Comparison of ENCODE assay signal across 13 cellular contexts in the genomic region with DNA sequence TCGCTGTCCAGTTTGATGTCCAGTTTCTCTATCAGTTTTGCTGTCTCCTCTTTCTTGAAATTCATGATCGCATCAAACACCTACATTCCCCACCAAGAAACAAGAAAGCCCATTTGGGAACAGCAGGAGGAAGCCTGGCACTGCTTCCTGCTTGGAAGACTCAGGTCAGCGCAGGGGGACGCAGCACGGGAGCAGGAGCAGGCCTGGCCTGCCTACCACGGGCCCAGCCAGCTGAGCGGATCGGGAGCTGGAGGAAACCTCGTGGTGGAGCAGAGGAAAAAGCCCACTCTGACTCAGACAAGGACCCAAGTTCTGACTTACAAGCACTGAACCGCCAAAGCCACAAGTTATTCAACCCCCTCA. TPM values are rescaled to one million over a fixed set of nuclear protein-coding genes. Genes with fewer than 3 reads are reported as not detected.
DNase-seq lines count a peak whose midpoint lies in the region; ATAC-seq, FAIRE-seq and TF ChIP-seq lines count a peak whose summit lies in the region.
"Had no signal": no experiment of that assay in that cellular context is flagged by ENCODE, and none has a peak within 500 bp of the region (broad histone marks: within the 10 kb centered on the region; RNA-seq: fewer than 3 reads in every experiment).

No MANE protein-coding gene starts in this region.

- H3K27ac ChIP-seq in mammary epithelial cell (ENCODE audit: insufficient read depth, low read depth, low read length) (no peak overlapping the region), keratinocyte (ENCODE audit: control insufficient read depth, insufficient read depth, low read length) (no peak overlapping the region)

- BruUV-seq in MCF 10A (replicated peaks; lab: Mats Ljungman, UMichigan) (no TSS peak), mammary epithelial cell (replicated peaks; lab: Mats Ljungman, UMichigan) (no TSS peak)

- dilution Hi-C loops in mammary epithelial cell (cut with HindIII; ENCODE audit: low sequenced_read_pairs): loop anchor here (5.0 kb wide), 5 partner anchors 34 to 221 kb away; no protein-coding TSS in a partner anchor
- dilution Hi-C loops in keratinocyte (cut with MboI; ENCODE audit: extremely low pct_ligation_motif_present, low sequenced_read_pairs): no loop called here

- peaks cover 49% of the 10 kb centered on the region for H3K4me1 ChIP-seq in mammary epithelial cell (ENCODE audit: insufficient read depth, low read length)
- peaks cover 27% of the 10 kb centered on the region for H3K4me1 ChIP-seq in keratinocyte (ENCODE audit: control insufficient read depth, extremely low read depth, insufficient read depth, low read length)

- H2AFZ ChIP-seq in mammary epithelial cell (ENCODE audit: low read depth, low read length): no peak overlapping the region
- H2AFZ ChIP-seq in keratinocyte (ENCODE audit: control insufficient read depth, low read length): no peak overlapping the region

- H3K4me3 ChIP-seq in mammary epithelial cell (replicated peaks in 1 of 3; ENCODE audit: insufficient read depth in 1 of 3, low read depth in 2 of 3, low read length in 3 of 3) (no peak overlapping the region), keratinocyte (ENCODE audit: control insufficient read depth in 2 of 3, extremely low read depth in 1 of 3, insufficient read depth in 2 of 3, low read depth in 1 of 3, low read length in 3 of 3) (no peak overlapping the region)
- H3K4me3 ChIP-seq: esophagus muscularis mucosa had no signal

- intact Hi-C loops in MCF 10A (cut with micrococcal nuclease): no loop called here
- intact Hi-C loops in mammary epithelial cell (cut with micrococcal nuclease): no loop called here
- intact Hi-C loops in activated B cell treated with CpG ODN at 0.5 μM for 24 hours (cut with micrococcal nuclease): loop anchor here (10.0 kb wide), 1 partner anchor 423 kb away; the partner anchor contains the start of genes CHAF1A and SH3GL1

- no peak for FAIRE-seq in keratinocyte (lab: Jason Lieb, UNC)

- H3K36me3 Mint-ChIP-seq in MCF 10A (ENCODE audit: insufficient read depth, unreplicated experiment) (peaks cover 92% of the 10 kb centered on the region), activated B cell treated with CpG ODN at 0.5 μM for 24 hours (ENCODE audit: low read depth) (peaks cover 83% of the 10 kb centered on the region)
- peaks cover 68 to 73% of the 10 kb centered on the region in 2 donors for H3K36me3 Mint-ChIP-seq in stimulated activated naive B cell treated with anti-CD40 and anti-IgM and Interleukin-4, amounts not matched to agents 10 μg/mL and 1 μg/mL and 100 μg/mL, for 72 hours
- H3K36me3 Mint-ChIP-seq in activated CD8-positive, alpha-beta memory T cell treated with anti-CD3 and anti-CD28 coated beads, Interleukin-2, amount 10 ng/mL, durations not matched to agents 7 days and 5 days: peaks cover 71% of the 10 kb centered on the region

- H3K9me1 ChIP-seq in keratinocyte (ENCODE audit: control insufficient read depth, extremely low read depth, insufficient read depth, low read length): peaks cover 11% of the 10 kb centered on the region

- H3K9me3 ChIP-seq in mammary epithelial cell (replicated peaks; ENCODE audit: insufficient read depth, low read length) (no peaks in the 10 kb centered on the region), keratinocyte (ENCODE audit: control insufficient read depth, low read depth, low read length) (no peaks in the 10 kb centered on the region)
- H3K9me3 ChIP-seq: esophagus muscularis mucosa had no signal

- H3K4me3 Mint-ChIP-seq in MCF 10A (ENCODE audit: unreplicated experiment) (no peak overlapping the region), activated B cell treated with CpG ODN at 0.5 μM for 24 hours (no peak overlapping the region)
- H3K4me3 Mint-ChIP-seq in stimulated activated naive B cell treated with anti-CD40 and anti-IgM and Interleukin-4, amounts not matched to agents 10 μg/mL and 1 μg/mL and 100 μg/mL, for 72 hours: peak overlapping the region; percentile 46 to 56
- no peak overlapping the region for H3K4me3 Mint-ChIP-seq in activated CD8-positive, alpha-beta memory T cell treated with anti-CD3 and anti-CD28 coated beads, Interleukin-2, amount 10 ng/mL, durations not matched to agents 7 days and 5 days

- H3K4me2 ChIP-seq in mammary epithelial cell (ENCODE audit: insufficient read depth, low read depth, low read length): no peak overlapping the region
- H3K4me2 ChIP-seq in keratinocyte (ENCODE audit: control insufficient read depth, extremely low read depth, insufficient read depth, low read depth, low read length): no peak overlapping the region

- H3K9me3 Mint-ChIP-seq in MCF 10A (ENCODE audit: unreplicated experiment) (no peaks in the 10 kb centered on the region), activated B cell treated with CpG ODN at 0.5 μM for 24 hours (no peaks in the 10 kb centered on the region)
- H3K9me3 Mint-ChIP-seq in stimulated activated naive B cell treated with anti-CD40 and anti-IgM and Interleukin-4, amounts not matched to agents 10 μg/mL and 1 μg/mL and 100 μg/mL, for 72 hours: no peaks in the 10 kb centered on the region
- H3K9me3 Mint-ChIP-seq in activated CD8-positive, alpha-beta memory T cell treated with anti-CD3 and anti-CD28 coated beads, Interleukin-2, amount 10 ng/mL, durations not matched to agents 7 days and 5 days (ENCODE audit: low read depth): no peaks in the 10 kb centered on the region

- H4K20me1 ChIP-seq in mammary epithelial cell (ENCODE audit: insufficient read depth, low read length) (peaks cover 65% of the 10 kb centered on the region), keratinocyte (ENCODE audit: control insufficient read depth, extremely low read depth, insufficient read depth, low read length) (peaks cover 89% of the 10 kb centered on the region)

- POLR2A ChIA-PET in MCF 10A (lab: Yijun Ruan, JAX) (interaction anchor here (8.9 kb wide), 1 partner anchor 11 kb away, joined by 245 read pairs; the partner anchor contains the start of gene DAPK3), activated B cell treated with CpG ODN at 0.5 μM for 24 hours (lab: Charles Lee) (interaction anchor here (4.7 kb wide), 1 partner anchor 10 kb away, joined by 33 read pairs; the partner anchor contains the start of gene DAPK3)

- no peaks in the 10 kb centered on the region for H3K27me3 Mint-ChIP-seq in MCF 10A (ENCODE audit: insufficient read depth, unreplicated experiment)
- H3K27me3 Mint-ChIP-seq in activated B cell treated with CpG ODN at 0.5 μM for 24 hours: no peaks in the 10 kb centered on the region
- H3K27me3 Mint-ChIP-seq in stimulated activated naive B cell treated with anti-CD40 and anti-IgM and Interleukin-4, amounts not matched to agents 10 μg/mL and 1 μg/mL and 100 μg/mL, for 72 hours: no peaks in the 10 kb centered on the region
- H3K27me3 Mint-ChIP-seq in activated CD8-positive, alpha-beta memory T cell treated with anti-CD3 and anti-CD28 coated beads, Interleukin-2, amount 10 ng/mL, durations not matched to agents 7 days and 5 days: no peaks in the 10 kb centered on the region

- no peak for DNase-seq in MCF 10A (ENCODE audit: unreplicated experiment)
- no peak for DNase-seq in mammary epithelial cell
- no peak for DNase-seq in activated B cell treated with CpG ODN at 0.5 μM for 24 hours
- DNase-seq in keratinocyte (ENCODE audit: low read depth, low spot score): peak; percentile 41
- no peak for DNase-seq in stimulated activated naive B cell treated with anti-CD40 and anti-IgM and Interleukin-4, amounts not matched to agents 10 μg/mL and 1 μg/mL and 100 μg/mL, for 72 hours
- no peak for DNase-seq in activated CD8-positive, alpha-beta memory T cell treated with anti-CD3 and anti-CD28 coated beads, Interleukin-2, amount 50 U/mL, for 4 hours
- DNase-seq in activated CD8-positive, alpha-beta memory T cell treated with anti-CD3 and anti-CD28 coated beads, Interleukin-2, amount 10 ng/mL, durations not matched to agents 7 days and 5 days: no peak
- DNase-seq in NCI-H524 treated with DMSO at 0.1 percent for 48 hours (lab: John Stamatoyannopoulos, UW): no peak
- DNase-seq: NCI-H2171 treated with DMSO at 0.1 percent for 48 hours, occipital lobe had no signal

- TF ChIP-seq CTCF in MCF 10A (IDR thresholded peaks at IDR 0.05; ENCODE audit: unreplicated experiment) (no peak), mammary epithelial cell (conservative IDR thresholded peaks at IDR 0.05 in 1 of 2, IDR thresholded peaks at IDR 0.05 in 1 of 2; ENCODE audit: extremely low read depth in 1 of 2, insufficient read depth in 1 of 2, low read depth in 1 of 2, low read length in 2 of 2) (no peak), activated B cell treated with CpG ODN at 0.5 μM for 24 hours (IDR thresholded peaks at IDR 0.05) (no peak), keratinocyte (optimal IDR thresholded peaks at IDR 0.05 in 1 of 3, IDR thresholded peaks at IDR 0.05 in 1 of 3, conservative IDR thresholded peaks at IDR 0.05 in 1 of 3; ENCODE audit: extremely low read depth in 1 of 3, insufficient read depth in 2 of 3, low read length in 3 of 3) (no peak)

- H3K79me2 ChIP-seq in mammary epithelial cell (ENCODE audit: insufficient read depth, low read length): peaks cover 89% of the 10 kb centered on the region
- peaks cover 86% of the 10 kb centered on the region for H3K79me2 ChIP-seq in keratinocyte (ENCODE audit: control insufficient read depth, insufficient read depth, low read length)

- 88% methylated on average over 8 of the region's 10 CpGs for WGBS in mammary epithelial cell (ENCODE audit: low coverage, missing lambda C conversion rate)

- H3K27me3 ChIP-seq in mammary epithelial cell (ENCODE audit: insufficient read depth, low read length): no peaks in the 10 kb centered on the region
- H3K27me3 ChIP-seq in keratinocyte (ENCODE audit: control insufficient read depth, extremely low read depth, insufficient read depth, low read length): no peaks in the 10 kb centered on the region
- H3K27me3 ChIP-seq: esophagus muscularis mucosa had no signal

- H3K4me1 Mint-ChIP-seq in MCF 10A (ENCODE audit: insufficient read depth, unreplicated experiment) (peaks cover 24% of the 10 kb centered on the region), activated B cell treated with CpG ODN at 0.5 μM for 24 hours (peaks cover 47% of the 10 kb centered on the region)
- H3K4me1 Mint-ChIP-seq in stimulated activated naive B cell treated with anti-CD40 and anti-IgM and Interleukin-4, amounts not matched to agents 10 μg/mL and 1 μg/mL and 100 μg/mL, for 72 hours: peaks cover 39 to 60% of the 10 kb centered on the region in 2 donors
- peaks cover 51% of the 10 kb centered on the region for H3K4me1 Mint-ChIP-seq in activated CD8-positive, alpha-beta memory T cell treated with anti-CD3 and anti-CD28 coated beads, Interleukin-2, amount 10 ng/mL, durations not matched to agents 7 days and 5 days

- H3K36me3 ChIP-seq in mammary epithelial cell (ENCODE audit: insufficient read depth, low read length) (peaks cover 60% of the 10 kb centered on the region), keratinocyte (ENCODE audit: control insufficient read depth in 2 of 2, extremely low read depth in 1 of 2, insufficient read depth in 2 of 2, low read length in 2 of 2) (peaks cover 70 to 80% of the 10 kb centered on the region in 2 experiments)

- no peak for ATAC-seq in activated B cell treated with CpG ODN at 0.5 μM for 24 hours (ENCODE audit: low read depth)
- no peak for ATAC-seq in stimulated activated naive B cell treated with anti-CD40 and anti-IgM and Interleukin-4, amounts not matched to agents 10 μg/mL and 1 μg/mL and 100 μg/mL, for 72 hours (replicated peaks)
- no peak for ATAC-seq in activated CD8-positive, alpha-beta memory T cell treated with anti-CD3 and anti-CD28 coated beads, Interleukin-2, amount 10 ng/mL, durations not matched to agents 7 days and 5 days

- in situ Hi-C loops in mammary epithelial cell (cut with MboI; ENCODE audit: low sequenced_read_pairs in 2 of 2): loop anchor here in 1 of 2 donors (10.0 kb wide), 1 partner anchor 223 kb away; no protein-coding TSS in a partner anchor

- no peak overlapping the region for H3K9ac ChIP-seq in mammary epithelial cell (ENCODE audit: insufficient read depth, low read length)
- no peak overlapping the region for H3K9ac ChIP-seq in keratinocyte (ENCODE audit: control insufficient read depth, extremely low read depth, insufficient read depth, low read length)

- CTCF ChIA-PET in MCF 10A (lab: Yijun Ruan, JAX) (interaction anchor here (0.9 kb wide), 1 partner anchor 158 kb away, joined by 5 read pairs; no protein-coding TSS in a partner anchor), mammary epithelial cell (lab: Charles Lee; ENCODE audit: low non-redundant PET) (no interaction called here), activated B cell treated with CpG ODN at 0.5 μM for 24 hours (lab: Charles Lee) (no interaction called here)
- CTCF ChIA-PET in activated CD8-positive, alpha-beta memory T cell treated with anti-CD3 and anti-CD28 coated beads, Interleukin-2, amount 10 ng/mL, durations not matched to agents 7 days and 5 days (lab: Charles Lee): no interaction called here

- H3K27ac Mint-ChIP-seq in MCF 10A (ENCODE audit: low read depth, unreplicated experiment) (peak overlapping the region; percentile 46), activated B cell treated with CpG ODN at 0.5 μM for 24 hours (peak overlapping the region; percentile 59)
- peak overlapping the region; percentile 92 for H3K27ac Mint-ChIP-seq in stimulated activated naive B cell treated with anti-CD40 and anti-IgM and Interleukin-4, amounts not matched to agents 10 μg/mL and 1 μg/mL and 100 μg/mL, for 72 hours
- no peak overlapping the region for H3K27ac Mint-ChIP-seq in activated CD8-positive, alpha-beta memory T cell treated with anti-CD3 and anti-CD28 coated beads, Interleukin-2, amount 10 ng/mL, durations not matched to agents 7 days and 5 days

RNA-seq across cellular contexts. Expression of gene EEF2, which starts 3.9 kb away (rescaled TPM):
- total RNA-seq in MCF 10A (2022) (2,296 and 3,126 TPM in 2 replicates), mammary epithelial cell (1,000 to 10,000 TPM; 2,299 to 2,969 TPM), activated B cell treated with CpG ODN at 0.5 μM for 24 hours (2,958 and 3,229 TPM in 2 replicates)
- polyA plus RNA-seq in mammary epithelial cell (1,137 TPM), keratinocyte (884 to 1,193 TPM (median 1,022 TPM) in 3 replicates)
- polyA minus RNA-seq in mammary epithelial cell (1,027 TPM), keratinocyte (880 to 1,449 TPM (median 1,221 TPM) in 3 replicates)
- polyA plus RNA-seq in keratinocyte (2011; ENCODE audit: low read depth): 6,584 TPM
- polyA plus RNA-seq in keratinocyte (2011; cell fraction: cytosol; rRNA removed): 621 and 1,440 TPM in 2 replicates
- 422 and 581 TPM in 2 replicates for polyA plus RNA-seq in keratinocyte (2011; cell fraction: nucleus; rRNA removed)
- 2,384 and 2,702 TPM in 2 replicates for polyA plus RNA-seq in keratinocyte (2012; ENCODE audit: low replicate concordance)
- polyA minus RNA-seq in keratinocyte (2011; cell fraction: cytosol; rRNA and poly(A)+ RNA removed): 2,791 TPM
- polyA minus RNA-seq in keratinocyte (2011; cell fraction: nucleus; rRNA and poly(A)+ RNA removed): 560 and 618 TPM in 2 replicates
- 1,000 to 10,000 TPM; 1,382 to 1,952 TPM for total RNA-seq in activated CD8-positive, alpha-beta memory T cell treated with anti-CD3 and anti-CD28 coated beads, Interleukin-2, amount 10 ng/mL, durations not matched to agents 7 days and 5 days

RNA-seq across cellular contexts. Expression of gene DAPK3, which starts 10.5 kb away (rescaled TPM):
- total RNA-seq in MCF 10A (2022): 60.9 and 61.2 TPM in 2 replicates
- 10 to 100 TPM; 69.2 to 99.9 TPM for total RNA-seq in mammary epithelial cell
- polyA plus RNA-seq in mammary epithelial cell: 37.3 TPM
- 92.3 TPM for polyA minus RNA-seq in mammary epithelial cell
- total RNA-seq in activated B cell treated with CpG ODN at 0.5 μM for 24 hours: 37.5 and 42.2 TPM in 2 replicates
- polyA plus RNA-seq in keratinocyte: 57.3 to 94.7 TPM (median 60.8 TPM) in 3 replicates
- 89.3 TPM for polyA plus RNA-seq in keratinocyte (2011; ENCODE audit: low read depth)
- polyA plus RNA-seq in keratinocyte (2011; cell fraction: cytosol; rRNA removed): 60.2 and 106 TPM in 2 replicates
- polyA plus RNA-seq in keratinocyte (2011; cell fraction: nucleus; rRNA removed): 129 and 173 TPM in 2 replicates
- 70.8 and 89.7 TPM in 2 replicates for polyA plus RNA-seq in keratinocyte (2012; ENCODE audit: low replicate concordance)
- 48.0 to 162 TPM (median 77.5 TPM) in 3 replicates for polyA minus RNA-seq in keratinocyte
- 104 TPM for polyA minus RNA-seq in keratinocyte (2011; cell fraction: cytosol; rRNA and poly(A)+ RNA removed)
- polyA minus RNA-seq in keratinocyte (2011; cell fraction: nucleus; rRNA and poly(A)+ RNA removed): 78.9 and 95.9 TPM in 2 replicates
- total RNA-seq in activated CD8-positive, alpha-beta memory T cell treated with anti-CD3 and anti-CD28 coated beads, Interleukin-2, amount 10 ng/mL, durations not matched to agents 7 days and 5 days: 10 to 100 TPM; 49.3 to 53.0 TPM

RNA-seq across cellular contexts. Expression of gene PIAS4, which starts 26.2 kb away (rescaled TPM):
- total RNA-seq in MCF 10A (2022) (15.1 and 31.4 TPM in 2 replicates), mammary epithelial cell (10 to 100 TPM; 20.8 to 29.9 TPM), activated B cell treated with CpG ODN at 0.5 μM for 24 hours (36.4 and 37.2 TPM in 2 replicates)
- polyA plus RNA-seq in mammary epithelial cell (11.5 TPM), keratinocyte (6.1 to 11.4 TPM (median 7.5 TPM) in 3 replicates)
- polyA minus RNA-seq in mammary epithelial cell (13.7 TPM), keratinocyte (7.4 to 42.2 TPM (median 7.6 TPM) in 3 replicates)
- 18.7 TPM for polyA plus RNA-seq in keratinocyte (2011; ENCODE audit: low read depth)
- polyA plus RNA-seq in keratinocyte (2011; cell fraction: cytosol; rRNA removed): 6.4 and 13.1 TPM in 2 replicates
- 12.7 and 17.1 TPM in 2 replicates for polyA plus RNA-seq in keratinocyte (2011; cell fraction: nucleus; rRNA removed)
- 20.0 and 20.7 TPM in 2 replicates for polyA plus RNA-seq in keratinocyte (2012; ENCODE audit: low replicate concordance)
- polyA minus RNA-seq in keratinocyte (2011; cell fraction: cytosol; rRNA and poly(A)+ RNA removed): 7.7 TPM
- polyA minus RNA-seq in keratinocyte (2011; cell fraction: nucleus; rRNA and poly(A)+ RNA removed): 8.4 and 9.0 TPM in 2 replicates
- total RNA-seq in activated CD8-positive, alpha-beta memory T cell treated with anti-CD3 and anti-CD28 coated beads, Interleukin-2, amount 10 ng/mL, durations not matched to agents 7 days and 5 days: 10 to 100 TPM; 34.0 to 39.4 TPM

RNA-seq across cellular contexts. Expression of gene NMRK2, which starts 48.5 kb away (rescaled TPM):
- total RNA-seq in MCF 10A (2022) (not detected in 2 replicates), mammary epithelial cell (not detected), activated B cell treated with CpG ODN at 0.5 μM for 24 hours (not detected in 2 replicates)
- polyA plus RNA-seq in mammary epithelial cell (not detected), keratinocyte (not detected in 3 replicates)
- polyA minus RNA-seq in mammary epithelial cell (not detected), keratinocyte (not detected in 3 replicates)
- not detected for polyA plus RNA-seq in keratinocyte (2011; ENCODE audit: low read depth)
- polyA plus RNA-seq in keratinocyte (2011; cell fraction: cytosol; rRNA removed): not detected in 2 replicates
- not detected in 2 replicates for polyA plus RNA-seq in keratinocyte (2011; cell fraction: nucleus; rRNA removed)
- 0.38 TPM in 1 of 2 replicates, not detected in the other for polyA plus RNA-seq in keratinocyte (2012; ENCODE audit: low replicate concordance)
- not detected for polyA minus RNA-seq in keratinocyte (2011; cell fraction: cytosol; rRNA and poly(A)+ RNA removed)
- not detected in 2 replicates for polyA minus RNA-seq in keratinocyte (2011; cell fraction: nucleus; rRNA and poly(A)+ RNA removed)
- not detected for total RNA-seq in activated CD8-positive, alpha-beta memory T cell treated with anti-CD3 and anti-CD28 coated beads, Interleukin-2, amount 10 ng/mL, durations not matched to agents 7 days and 5 days
- total RNA-seq: cerebellum, lower leg skin, occipital lobe had no signal

Comparison
In these comparisons a context has a peak if more than half of its experiments do, and no peak if none do; other contexts are left out.
1. H3K4me3 Mint-ChIP-seq: peak in stimulated activated naive B cell treated with anti-CD40 and anti-IgM and Interleukin-4, amounts not matched to agents 10 μg/mL and 1 μg/mL and 100 μg/mL, for 72 hours (2 of 2); none in MCF 10A (single experiment), activated B cell treated with CpG ODN at 0.5 μM for 24 hours (single experiment) and activated CD8-positive, alpha-beta memory T cell treated with anti-CD3 and anti-CD28 coated beads, Interleukin-2, amount 10 ng/mL, durations not matched to agents 7 days and 5 days (single experiment).